Comparison of ENCODE assay signal across 20 cellular contexts in the genomic region with DNA sequence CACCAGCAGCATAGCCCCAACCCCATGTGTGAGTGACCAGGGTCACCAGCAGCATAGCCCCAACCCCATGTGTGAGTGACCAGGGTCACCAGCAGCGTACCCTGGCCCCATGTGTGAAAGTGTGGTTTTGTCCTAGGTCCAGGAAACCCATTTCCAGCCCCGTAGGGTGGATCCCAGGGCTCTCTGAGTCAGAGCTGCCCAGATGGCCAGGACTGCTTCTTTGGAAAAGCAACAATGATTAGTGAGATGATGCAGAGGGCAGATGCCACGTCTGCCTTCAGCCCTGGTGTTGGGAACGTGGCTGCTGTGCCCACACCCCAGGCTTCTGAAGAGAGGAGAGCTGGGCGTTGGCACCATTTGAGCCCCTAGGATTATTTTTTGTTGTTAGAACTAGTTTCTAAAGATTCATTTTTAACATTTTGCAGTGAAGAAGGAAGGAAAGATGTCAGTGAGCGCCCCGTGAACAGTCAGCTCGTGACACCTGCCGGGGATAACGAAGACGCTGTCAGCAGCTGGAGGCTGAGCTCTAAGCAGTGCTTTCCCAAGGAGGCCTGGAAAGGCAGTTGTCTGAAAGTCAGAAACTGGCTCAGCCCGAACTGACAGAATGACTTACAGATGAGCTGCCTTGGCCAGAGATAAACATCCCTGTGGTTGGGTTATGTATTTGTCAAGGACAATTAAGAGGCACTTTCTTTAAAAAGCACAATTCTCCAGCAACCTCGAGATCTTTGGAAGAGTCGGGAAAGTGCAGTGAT. TPM values are rescaled to one million over a fixed set of nuclear protein-coding genes. Genes with fewer than 3 reads are reported as not detected.
A peak's percentile ranks its signal among the peaks of the same experiment; 100 is the strongest.
DNase-seq lines count a peak whose midpoint lies in the region; ATAC-seq, FAIRE-seq and TF ChIP-seq lines count a peak whose summit lies in the region.
"Had no signal": no experiment of that assay in that cellular context is flagged by ENCODE, and none has a peak within 500 bp of the region (broad histone marks: within the 10 kb centered on the region; RNA-seq: fewer than 3 reads in every experiment).

No MANE protein-coding gene starts in this region.

- no peaks in the 10 kb centered on the region for H3K4me1 ChIP-seq in right lobe of liver
- no peaks in the 10 kb centered on the region for H3K4me1 ChIP-seq in HepG2 (ENCODE audit: insufficient read depth, low read length)
- no peaks in the 10 kb centered on the region for H3K4me1 ChIP-seq in RWPE2 (ENCODE audit: insufficient read depth, poor library complexity, severe bottlenecking)
- no peaks in the 10 kb centered on the region for H3K4me1 ChIP-seq in lower lobe of right lung
- H3K4me1 ChIP-seq: BE2C, breast epithelium, parathyroid adenoma, vagina had no signal

- DNase-seq in right lobe of liver (peak in 2 of 3 donors; percentile 18 to 28), HepG2 (ENCODE audit: low spot score) (no peak), RWPE2 (ENCODE audit: low spot score) (peak; percentile 34), lower lobe of right lung (peak; percentile 15), omental fat pad (ENCODE audit: low spot score) (no peak)
- no peak for DNase-seq in stimulated activated CD4-positive, alpha-beta T cell treated with anti-CD3 and anti-CD28 coated beads, Interleukin-4, amount 100 ng/mL, for 24 hours
- DNase-seq: activated CD4-positive, alpha-beta T cell treated with anti-CD3 and anti-CD28 coated beads for 1 hour; activated naive CD4-positive, alpha-beta T cell treated with Interleukin-2 at 50 U/mL for 16 hours; BE2C; NCI-H226; SIG-M5; stimulated activated CD4-positive, alpha-beta T cell treated with anti-CD3 and anti-CD28 coated beads, Interleukin-12 subunit alpha, Interleukin-12 subunit beta, amount 100 ng/mL, for 4 hours; stimulated activated naive CD8-positive, alpha-beta T cell treated with anti-CD3 and anti-CD28 coated beads, Interleukin-15, amount 100 ng/mL, for 72 hours had no signal

- no peak overlapping the region for H3K4me2 ChIP-seq in HepG2 (ENCODE audit: low read depth, low read length)

- TF ChIP-seq EP300 in HepG2 (IDR thresholded peaks at IDR 0.05; ENCODE audit: low read depth in 2 of 2, low read length in 2 of 2), result no peak
- TF ChIP-seq EP300 in HepG2 (CRISPR knock-in tag; IDR thresholded peaks at IDR 0.05; ENCODE audit: borderline replicate concordance), result no peak

- H3K79me2 ChIP-seq in HepG2 (ENCODE audit: insufficient read depth, low read length), result no peaks in the 10 kb centered on the region
- H3K79me2 ChIP-seq: parathyroid adenoma had no signal

- ATAC-seq in right lobe of liver, result no peak
- no peak for ATAC-seq in HepG2
- ATAC-seq in RWPE2 (ENCODE audit: low read depth), result no peak
- no peak for ATAC-seq in lower lobe of right lung
- no peak for ATAC-seq in HG02970 (IDR thresholded peaks at IDR 0.05; ENCODE audit: low FRiP score, unreplicated experiment)
- ATAC-seq in esophagus mucosa, result no peak
- no peak for ATAC-seq in omental fat pad (ENCODE audit: low FRiP score)
- ATAC-seq: left lobe of liver; stimulated activated naive CD8-positive, alpha-beta T cell treated with anti-CD3 and anti-CD28 coated beads, Interleukin-15, amount 100 ng/mL, for 72 hours had no signal

- H3K27me3 ChIP-seq in right lobe of liver, result no peaks in the 10 kb centered on the region
- H3K27me3 ChIP-seq in HepG2 (ENCODE audit: control insufficient read depth in 1 of 2, insufficient read depth in 2 of 2, low read length in 2 of 2), result peaks cover 0 to 34% of the 10 kb centered on the region in 2 experiments; a peak in 3 of 5 replicates
- no peaks in the 10 kb centered on the region for H3K27me3 ChIP-seq in RWPE2 (ENCODE audit: insufficient read depth, poor library complexity, severe bottlenecking)
- H3K27me3 ChIP-seq in lower lobe of right lung (ENCODE audit: low read depth), result peaks cover 6% of the 10 kb centered on the region
- H3K27me3 ChIP-seq: BE2C, breast epithelium, vagina had no signal

- POLR2A ChIA-PET in HepG2 (lab: Yijun Ruan, JAX), result no interaction called here

- H3K27ac ChIP-seq in right lobe of liver (no peak overlapping the region), HepG2 (ENCODE audit: extremely low read length, insufficient read depth, low read length) (no peak overlapping the region), RWPE2 (ENCODE audit: poor library complexity, severe bottlenecking) (no peak overlapping the region), lower lobe of right lung (no peak overlapping the region)
- H3K27ac ChIP-seq: breast epithelium, parathyroid adenoma, vagina had no signal

- CTCF ChIA-PET in HepG2 (lab: Yijun Ruan, JAX; ENCODE audit: low intra/inter-chr PET ratio, low total read pairs), result no interaction called here

- no peak overlapping the region for H2AFZ ChIP-seq in HepG2 (ENCODE audit: low read length)
- H2AFZ ChIP-seq: parathyroid adenoma had no signal

- H3K4me3 ChIP-seq in right lobe of liver, result no peak overlapping the region
- H3K4me3 ChIP-seq in HepG2 (replicated peaks in 1 of 3; ENCODE audit: insufficient read depth in 1 of 3, low read depth in 2 of 3, low read length in 3 of 3), result no peak overlapping the region
- no peak overlapping the region for H3K4me3 ChIP-seq in RWPE2 (ENCODE audit: severe bottlenecking)
- no peak overlapping the region for H3K4me3 ChIP-seq in lower lobe of right lung
- H3K4me3 ChIP-seq: breast epithelium, vagina had no signal

- 69% methylated on average over 11 of the region's 14 CpGs for WGBS in right lobe of liver (ENCODE audit: insufficient coverage, low coverage, low lambda C conversion rate, missing lambda C conversion rate)
- 25% methylated on average over 11 of the region's 14 CpGs for WGBS in HepG2 (ENCODE audit: low lambda C conversion rate)

- H3K36me3 ChIP-seq in right lobe of liver (no peaks in the 10 kb centered on the region), HepG2 (replicated peaks in 1 of 2; ENCODE audit: control insufficient read depth in 1 of 2, insufficient read depth in 2 of 2, low read length in 2 of 2) (no peaks in the 10 kb centered on the region), RWPE2 (ENCODE audit: low read depth) (no peaks in the 10 kb centered on the region), lower lobe of right lung (no peaks in the 10 kb centered on the region)
- H3K36me3 ChIP-seq: BE2C, breast epithelium, vagina had no signal

- FAIRE-seq in HepG2 (lab: Jason Lieb, UNC), result no peak

- H3K9me3 ChIP-seq in right lobe of liver, result no peaks in the 10 kb centered on the region
- no peaks in the 10 kb centered on the region for H3K9me3 ChIP-seq in HepG2 (ENCODE audit: low read length)
- no peaks in the 10 kb centered on the region for H3K9me3 ChIP-seq in RWPE2 (ENCODE audit: severe bottlenecking)
- peaks cover 7% of the 10 kb centered on the region for H3K9me3 ChIP-seq in lower lobe of right lung
- H3K9me3 ChIP-seq: BE2C, vagina had no signal

- intact Hi-C loops in right lobe of liver (cut with DNase I), result no loop called here
- intact Hi-C loops in HepG2 (cut with micrococcal nuclease; ENCODE audit: unreplicated experiment), result no loop called here
- intact Hi-C loops in lower lobe of right lung (cut with DNase I), result no loop called here

- BruUV-seq in HepG2 (replicated peaks; lab: Mats Ljungman, UMichigan), result no TSS peak

- H4K20me1 ChIP-seq in HepG2 (ENCODE audit: insufficient read depth, low read length), result no peaks in the 10 kb centered on the region

- TF ChIP-seq POLR2A in right lobe of liver (IDR thresholded peaks at IDR 0.05), result no peak
- TF ChIP-seq POLR2A in HepG2 (IDR thresholded peaks at IDR 0.05; ENCODE audit: insufficient read depth in 1 of 2, low read depth in 2 of 2, low read length in 2 of 2), result no peak

- no peak overlapping the region for H3K9ac ChIP-seq in HepG2 (ENCODE audit: insufficient read depth, low read depth, low read length)
- H3K9ac ChIP-seq: parathyroid adenoma had no signal

- TF ChIP-seq CTCF in right lobe of liver (IDR thresholded peaks at IDR 0.05) (no peak), HepG2 (CRISPR knock-in tag; IDR thresholded peaks at IDR 0.05) (no peak), RWPE2 (IDR thresholded peaks at IDR 0.05; ENCODE audit: poor library complexity, severe bottlenecking) (no peak), lower lobe of right lung (IDR thresholded peaks at IDR 0.05) (no peak), omental fat pad (IDR thresholded peaks at IDR 0.05) (no peak)

- no peak for TF ChIP-seq RAD21 in HepG2 (CRISPR knock-in tag; IDR thresholded peaks at IDR 0.05)

- in situ Hi-C loops in HepG2 (cut with HindIII; ENCODE audit: extremely low pct_ligation_motif_present, low pct_unique_long_range_greater_than_20kb), result no loop called here

TF ChIP-seq in HepG2, 621 proteins besides CTCF, POLR2A, EP300 and RAD21:
- TF ChIP-seq RCOR2 (CRISPR knock-in tag; IDR thresholded peaks at IDR 0.05), result no peak

RNA-seq across cellular contexts. Expression of a gene that starts 32.1 kb away (rescaled TPM):
- total RNA-seq in right lobe of liver, result not detected
- total RNA-seq in HepG2 (2016; rRNA removed; fragmentation: Illumina TruSeq; extraction: Trizol), result not detected in 2 replicates
- total RNA-seq in HepG2 (2016; cell fraction: cytosol; rRNA removed; fragmentation: Illumina TruSeq; extraction: Trizol; ENCODE audit: low read depth), result not detected in 2 replicates
- total RNA-seq in HepG2 (2016; cell fraction: insoluble cytoplasmic fraction; rRNA removed; fragmentation: Illumina TruSeq; extraction: Trizol), result not detected in 2 replicates
- not detected in 2 replicates for total RNA-seq in HepG2 (2016; cell fraction: membrane; rRNA removed; fragmentation: Illumina TruSeq; extraction: Trizol)
- total RNA-seq in HepG2 (2016; cell fraction: nucleus; rRNA removed; fragmentation: Illumina TruSeq; extraction: Trizol), result not detected in 2 replicates
- polyA plus RNA-seq in HepG2 (2011; rRNA removed), result not detected in 2 replicates
- not detected in 2 replicates for polyA plus RNA-seq in HepG2 (2011; cell fraction: cytosol; rRNA removed)
- 0.14 TPM in 1 of 2 replicates, not detected in the other for polyA plus RNA-seq in HepG2 (2011; cell fraction: nucleus; rRNA removed)
- 0.13 and 0.20 TPM in 2 replicates for polyA plus RNA-seq in HepG2 (2012)
- polyA plus RNA-seq in HepG2 (2016; cell fraction: cytosol; fragmentation: Illumina TruSeq; extraction: Trizol; ENCODE audit: low read depth), result not detected in 2 replicates
- not detected in 2 replicates for polyA plus RNA-seq in HepG2 (2016; cell fraction: insoluble cytoplasmic fraction; fragmentation: Illumina TruSeq; extraction: Trizol; ENCODE audit: low read depth)
- polyA plus RNA-seq in HepG2 (2016; cell fraction: membrane; fragmentation: Illumina TruSeq; extraction: Trizol; ENCODE audit: low read depth), result not detected in 2 replicates
- polyA plus RNA-seq in HepG2 (2016; cell fraction: nucleus; fragmentation: Illumina TruSeq; extraction: Trizol; ENCODE audit: insufficient read depth, low read depth), result not detected in 2 replicates
- 0.16 TPM in 1 of 2 replicates, not detected in the other for polyA minus RNA-seq in HepG2 (2011; rRNA and poly(A)+ RNA removed; ENCODE audit: low replicate concordance)
- polyA minus RNA-seq in HepG2 (2011; cell fraction: cytosol; rRNA and poly(A)+ RNA removed), result not detected in 2 replicates
- polyA minus RNA-seq in HepG2 (2011; cell fraction: nucleus; rRNA and poly(A)+ RNA removed), result not detected in 2 replicates
- total RNA-seq in lower lobe of right lung, result 0.50 TPM
- total RNA-seq in esophagus mucosa, result 0.20 TPM
- 1 to 10 TPM in 1 of 4 donors, under 1 TPM in 2, not detected in 1; 0.75 to 2.4 (median 0.96) TPM for total RNA-seq in omental fat pad
- total RNA-seq: HT1080, left lobe of liver, vagina had no signal

Comparison
In these comparisons a context has a peak if more than half of its experiments do, and no peak if none do; other contexts are left out.
1. DNase-seq: peak in right lobe of liver (2 of 3), RWPE2 (single experiment) and lower lobe of right lung (single experiment); none in HepG2 (single experiment), stimulated activated CD4-positive, alpha-beta T cell treated with anti-CD3 and anti-CD28 coated beads, Interleukin-4, amount 100 ng/mL, for 24 hours (single experiment) and omental fat pad (single experiment).